1 cellular context compared by ENCODE assay signal in genomic region chr3:51940648-51941421, GRCh38.
TF ChIP-seq lines count a peak whose summit lies in the region.

No MANE protein-coding gene starts in this region.

TF ChIP-seq in GM12878, 131 proteins besides CTCF, POLR2A, EP300 and RAD21:
- TF ChIP-seq HDAC6 (IDR thresholded peaks at IDR 0.05; ENCODE audit: unreplicated experiment) (no peak), LARP7 (IDR thresholded peaks at IDR 0.05) (no peak), SIN3A (IDR thresholded peaks at IDR 0.05; ENCODE audit: low read depth, low read length) (no peak), NFYA (IDR thresholded peaks at IDR 0.05; ENCODE audit: borderline replicate concordance, low read depth, low read length) (no peak), SMAD5 (IDR thresholded peaks at IDR 0.05; ENCODE audit: low read depth) (no peak), CBX3 (IDR thresholded peaks at IDR 0.05; ENCODE audit: borderline replicate concordance, low read depth) (no peak)
TF ChIP-seq in GM12878: peak in this region for 0.
